In the genomic region with DNA sequence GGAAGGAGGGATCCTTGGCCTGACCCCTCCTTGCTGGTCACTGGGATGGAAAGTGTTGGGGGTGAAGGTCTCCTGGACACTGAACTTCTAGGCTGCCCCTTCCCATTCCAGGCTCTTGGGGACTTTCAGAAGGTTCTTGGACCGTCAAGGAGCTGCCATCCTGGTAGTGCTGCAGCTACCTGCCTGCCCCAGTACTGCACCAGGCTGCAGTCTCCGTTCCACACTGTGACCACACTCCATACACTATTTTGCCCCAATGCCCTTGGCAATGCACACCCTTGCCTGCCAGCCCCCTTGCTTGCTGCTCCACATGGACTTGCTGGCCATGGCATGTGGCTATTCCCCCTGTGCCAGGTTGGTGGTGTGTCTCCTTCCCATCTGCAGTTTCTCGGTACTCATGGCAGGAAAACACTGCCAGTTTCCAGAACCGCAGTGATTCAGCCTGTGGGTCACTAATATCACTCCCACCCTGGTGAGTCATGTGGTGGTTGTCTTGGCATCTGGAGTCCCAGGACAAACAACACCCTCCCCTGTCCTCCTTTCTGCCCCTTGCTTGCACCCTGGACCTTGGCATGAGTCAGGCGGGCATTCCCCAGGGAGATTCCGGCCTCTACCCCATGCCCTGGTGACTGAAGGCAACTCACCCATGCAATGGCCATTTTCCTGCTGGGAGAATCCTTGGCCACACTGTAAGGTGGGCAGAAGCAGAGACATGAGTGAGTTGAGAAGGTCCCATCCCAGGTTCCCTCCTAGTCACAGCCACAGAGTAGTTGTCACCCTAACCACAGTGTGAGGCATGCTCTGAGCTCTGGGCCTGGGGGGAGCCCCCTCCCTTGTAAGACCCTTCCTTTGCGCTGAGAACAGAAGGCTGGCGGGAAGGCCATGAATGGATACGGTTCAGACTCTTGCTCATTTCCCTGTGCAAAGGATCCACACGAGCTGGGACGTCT, we compare ENCODE assay signal across 1 cellular context.
TF ChIP-seq lines count a peak whose summit lies in the region.

No MANE protein-coding gene starts in this region.

TF ChIP-seq in A549, 52 proteins besides CTCF, POLR2A, EP300 and RAD21 (continued from another document):
- TF ChIP-seq, protein P1, sequence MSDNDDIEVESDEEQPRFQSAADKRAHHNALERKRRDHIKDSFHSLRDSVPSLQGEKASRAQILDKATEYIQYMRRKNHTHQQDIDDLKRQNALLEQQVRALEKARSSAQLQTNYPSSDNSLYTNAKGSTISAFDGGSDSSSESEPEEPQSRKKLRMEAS (IDR thresholded peaks at IDR 0.05): peak; percentile 90
- no peak for TF ChIP-seq CHD4 (IDR thresholded peaks at IDR 0.05; ENCODE audit: borderline replicate concordance)
- TF ChIP-seq, protein P2, sequence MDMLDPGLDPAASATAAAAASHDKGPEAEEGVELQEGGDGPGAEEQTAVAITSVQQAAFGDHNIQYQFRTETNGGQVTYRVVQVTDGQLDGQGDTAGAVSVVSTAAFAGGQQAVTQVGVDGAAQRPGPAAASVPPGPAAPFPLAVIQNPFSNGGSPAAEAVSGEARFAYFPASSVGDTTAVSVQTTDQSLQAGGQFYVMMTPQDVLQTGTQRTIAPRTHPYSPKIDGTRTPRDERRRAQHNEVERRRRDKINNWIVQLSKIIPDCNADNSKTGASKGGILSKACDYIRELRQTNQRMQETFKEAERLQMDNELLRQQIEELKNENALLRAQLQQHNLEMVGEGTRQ (IDR thresholded peaks at IDR 0.05): peak; percentile 43; the same call in 1 of the 2 replicates
- TF ChIP-seq, protein P3, sequence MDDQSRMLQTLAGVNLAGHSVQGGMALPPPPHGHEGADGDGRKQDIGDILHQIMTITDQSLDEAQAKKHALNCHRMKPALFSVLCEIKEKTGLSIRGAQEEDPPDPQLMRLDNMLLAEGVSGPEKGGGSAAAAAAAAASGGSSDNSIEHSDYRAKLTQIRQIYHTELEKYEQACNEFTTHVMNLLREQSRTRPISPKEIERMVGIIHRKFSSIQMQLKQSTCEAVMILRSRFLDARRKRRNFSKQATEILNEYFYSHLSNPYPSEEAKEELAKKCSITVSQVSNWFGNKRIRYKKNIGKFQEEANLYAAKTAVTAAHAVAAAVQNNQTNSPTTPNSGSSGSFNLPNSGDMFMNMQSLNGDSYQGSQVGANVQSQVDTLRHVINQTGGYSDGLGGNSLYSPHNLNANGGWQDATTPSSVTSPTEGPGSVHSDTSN (IDR thresholded peaks at IDR 0.05): peak; percentile 76
- TF ChIP-seq SREBF2 (IDR thresholded peaks at IDR 0.05): no peak
- no peak for TF ChIP-seq POLR2AphosphoS2 (conservative IDR thresholded peaks at IDR 0.05; ENCODE audit: low read length)
- no peak for TF ChIP-seq KDM5A (IDR thresholded peaks at IDR 0.05)
- no peak for TF ChIP-seq HOXB5 (CRISPR knock-in tag; IDR thresholded peaks at IDR 0.05)
- TF ChIP-seq, protein P4, sequence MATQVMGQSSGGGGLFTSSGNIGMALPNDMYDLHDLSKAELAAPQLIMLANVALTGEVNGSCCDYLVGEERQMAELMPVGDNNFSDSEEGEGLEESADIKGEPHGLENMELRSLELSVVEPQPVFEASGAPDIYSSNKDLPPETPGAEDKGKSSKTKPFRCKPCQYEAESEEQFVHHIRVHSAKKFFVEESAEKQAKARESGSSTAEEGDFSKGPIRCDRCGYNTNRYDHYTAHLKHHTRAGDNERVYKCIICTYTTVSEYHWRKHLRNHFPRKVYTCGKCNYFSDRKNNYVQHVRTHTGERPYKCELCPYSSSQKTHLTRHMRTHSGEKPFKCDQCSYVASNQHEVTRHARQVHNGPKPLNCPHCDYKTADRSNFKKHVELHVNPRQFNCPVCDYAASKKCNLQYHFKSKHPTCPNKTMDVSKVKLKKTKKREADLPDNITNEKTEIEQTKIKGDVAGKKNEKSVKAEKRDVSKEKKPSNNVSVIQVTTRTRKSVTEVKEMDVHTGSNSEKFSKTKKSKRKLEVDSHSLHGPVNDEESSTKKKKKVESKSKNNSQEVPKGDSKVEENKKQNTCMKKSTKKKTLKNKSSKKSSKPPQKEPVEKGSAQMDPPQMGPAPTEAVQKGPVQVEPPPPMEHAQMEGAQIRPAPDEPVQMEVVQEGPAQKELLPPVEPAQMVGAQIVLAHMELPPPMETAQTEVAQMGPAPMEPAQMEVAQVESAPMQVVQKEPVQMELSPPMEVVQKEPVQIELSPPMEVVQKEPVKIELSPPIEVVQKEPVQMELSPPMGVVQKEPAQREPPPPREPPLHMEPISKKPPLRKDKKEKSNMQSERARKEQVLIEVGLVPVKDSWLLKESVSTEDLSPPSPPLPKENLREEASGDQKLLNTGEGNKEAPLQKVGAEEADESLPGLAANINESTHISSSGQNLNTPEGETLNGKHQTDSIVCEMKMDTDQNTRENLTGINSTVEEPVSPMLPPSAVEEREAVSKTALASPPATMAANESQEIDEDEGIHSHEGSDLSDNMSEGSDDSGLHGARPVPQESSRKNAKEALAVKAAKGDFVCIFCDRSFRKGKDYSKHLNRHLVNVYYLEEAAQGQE (IDR thresholded peaks at IDR 0.05): no peak
- TF ChIP-seq FOSB (CRISPR knock-in tag; IDR thresholded peaks at IDR 0.05): peak; percentile 55; the same call in 1 of the 2 replicates
- no peak for TF ChIP-seq RFX5 (IDR thresholded peaks at IDR 0.05)
- TF ChIP-seq TP53 (CRISPR knock-in tag; IDR thresholded peaks at IDR 0.05): no peak
- TF ChIP-seq, protein P5, sequence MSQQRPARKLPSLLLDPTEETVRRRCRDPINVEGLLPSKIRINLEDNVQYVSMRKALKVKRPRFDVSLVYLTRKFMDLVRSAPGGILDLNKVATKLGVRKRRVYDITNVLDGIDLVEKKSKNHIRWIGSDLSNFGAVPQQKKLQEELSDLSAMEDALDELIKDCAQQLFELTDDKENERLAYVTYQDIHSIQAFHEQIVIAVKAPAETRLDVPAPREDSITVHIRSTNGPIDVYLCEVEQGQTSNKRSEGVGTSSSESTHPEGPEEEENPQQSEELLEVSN (IDR thresholded peaks at IDR 0.05; ENCODE audit: borderline replicate concordance, low read depth): peak; percentile 67; the same call in 1 of the 2 replicates
- TF ChIP-seq, protein P6, sequence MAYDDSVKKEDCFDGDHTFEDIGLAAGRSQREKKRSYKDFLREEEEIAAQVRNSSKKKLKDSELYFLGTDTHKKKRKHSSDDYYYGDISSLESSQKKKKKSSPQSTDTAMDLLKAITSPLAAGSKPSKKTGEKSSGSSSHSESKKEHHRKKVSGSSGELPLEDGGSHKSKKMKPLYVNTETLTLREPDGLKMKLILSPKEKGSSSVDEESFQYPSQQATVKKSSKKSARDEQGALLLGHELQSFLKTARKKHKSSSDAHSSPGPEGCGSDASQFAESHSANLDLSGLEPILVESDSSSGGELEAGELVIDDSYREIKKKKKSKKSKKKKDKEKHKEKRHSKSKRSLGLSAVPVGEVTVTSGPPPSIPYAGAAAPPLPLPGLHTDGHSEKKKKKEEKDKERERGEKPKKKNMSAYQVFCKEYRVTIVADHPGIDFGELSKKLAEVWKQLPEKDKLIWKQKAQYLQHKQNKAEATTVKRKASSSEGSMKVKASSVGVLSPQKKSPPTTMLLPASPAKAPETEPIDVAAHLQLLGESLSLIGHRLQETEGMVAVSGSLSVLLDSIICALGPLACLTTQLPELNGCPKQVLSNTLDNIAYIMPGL (CRISPR knock-in tag; IDR thresholded peaks at IDR 0.05; ENCODE audit: borderline replicate concordance): no peak
- peak in 1 of 2 experiments; percentile 47; a peak in 1 of 4 replicates for TF ChIP-seq CEBPB (IDR thresholded peaks at IDR 0.05)
- TF ChIP-seq BHLHE40 (IDR thresholded peaks at IDR 0.05; ENCODE audit: low read depth, low read length): no peak
- no peak for TF ChIP-seq MAZ (IDR thresholded peaks at IDR 0.05; ENCODE audit: borderline replicate concordance, low read depth, low read length)
- TF ChIP-seq ZC3H11A (IDR thresholded peaks at IDR 0.05): no peak
- no peak for TF ChIP-seq ESRRA (IDR thresholded peaks at IDR 0.05; ENCODE audit: borderline replicate concordance, low read length)
- TF ChIP-seq RARB (CRISPR knock-in tag; IDR thresholded peaks at IDR 0.05): peak; percentile 87; the same call in 1 of the 2 replicates
- TF ChIP-seq RCOR1 (IDR thresholded peaks at IDR 0.05; ENCODE audit: low read depth, low read length): no peak
- peak; percentile 88; the same call in 1 of the 2 replicates for TF ChIP-seq GATA3 (IDR thresholded peaks at IDR 0.05; ENCODE audit: borderline replicate concordance)
- no peak for TF ChIP-seq HDAC2 (IDR thresholded peaks at IDR 0.05)
- no peak for TF ChIP-seq CHD2 (IDR thresholded peaks at IDR 0.05; ENCODE audit: low read length, partially characterized antibody)
- no peak for TF ChIP-seq ZSCAN20 (CRISPR knock-in tag; IDR thresholded peaks at IDR 0.05)
- TF ChIP-seq ZFP36 (IDR thresholded peaks at IDR 0.05; ENCODE audit: borderline replicate concordance, partially characterized antibody): no peak
- TF ChIP-seq SMC3 (IDR thresholded peaks at IDR 0.05): no peak
- TF ChIP-seq CBX8 (IDR thresholded peaks at IDR 0.05): no peak
- TF ChIP-seq, protein P7, sequence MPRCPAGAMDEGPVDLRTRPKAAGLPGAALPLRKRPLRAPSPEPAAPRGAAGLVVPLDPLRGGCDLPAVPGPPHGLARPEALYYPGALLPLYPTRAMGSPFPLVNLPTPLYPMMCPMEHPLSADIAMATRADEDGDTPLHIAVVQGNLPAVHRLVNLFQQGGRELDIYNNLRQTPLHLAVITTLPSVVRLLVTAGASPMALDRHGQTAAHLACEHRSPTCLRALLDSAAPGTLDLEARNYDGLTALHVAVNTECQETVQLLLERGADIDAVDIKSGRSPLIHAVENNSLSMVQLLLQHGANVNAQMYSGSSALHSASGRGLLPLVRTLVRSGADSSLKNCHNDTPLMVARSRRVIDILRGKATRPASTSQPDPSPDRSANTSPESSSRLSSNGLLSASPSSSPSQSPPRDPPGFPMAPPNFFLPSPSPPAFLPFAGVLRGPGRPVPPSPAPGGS (IDR thresholded peaks at IDR 0.05): peak; percentile 64; the same call in 1 of the 3 replicates
- no peak for TF ChIP-seq CBX2 (IDR thresholded peaks at IDR 0.05; ENCODE audit: borderline replicate concordance, low read depth)
- TF ChIP-seq NPAS2 (CRISPR knock-in tag; IDR thresholded peaks at IDR 0.05; ENCODE audit: borderline replicate concordance): no peak
- no peak for TF ChIP-seq MAFK (IDR thresholded peaks at IDR 0.05; ENCODE audit: partially characterized antibody)
- no peak for TF ChIP-seq RNF2 (IDR thresholded peaks at IDR 0.05; ENCODE audit: borderline replicate concordance, low read depth)
- TF ChIP-seq FOSL2 (IDR thresholded peaks at IDR 0.05): peak; percentile 92
- TF ChIP-seq FOSL2 (CRISPR knock-in tag; IDR thresholded peaks at IDR 0.05): peak; percentile 97
- TF ChIP-seq FOXS1 (CRISPR knock-in tag; IDR thresholded peaks at IDR 0.05): peak; percentile 59; the same call in 1 of the 2 replicates
- TF ChIP-seq HOXA7 (CRISPR knock-in tag; IDR thresholded peaks at IDR 0.05): no peak
- TF ChIP-seq HOXB13 (CRISPR knock-in tag; IDR thresholded peaks at IDR 0.05; ENCODE audit: low read depth): no peak; the same call in 1 of the 2 replicates
- TF ChIP-seq EHF (CRISPR knock-in tag; IDR thresholded peaks at IDR 0.05): no peak
- TF ChIP-seq, protein P8, sequence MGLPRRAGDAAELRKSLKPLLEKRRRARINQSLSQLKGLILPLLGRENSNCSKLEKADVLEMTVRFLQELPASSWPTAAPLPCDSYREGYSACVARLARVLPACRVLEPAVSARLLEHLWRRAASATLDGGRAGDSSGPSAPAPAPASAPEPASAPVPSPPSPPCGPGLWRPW (IDR thresholded peaks at IDR 0.05): no peak
- peak; percentile 42 to 79; a peak in 3 of 5 replicates for TF ChIP-seq JUN (IDR thresholded peaks at IDR 0.05)
- no peak for TF ChIP-seq EHMT2 (IDR thresholded peaks at IDR 0.05; ENCODE audit: low read depth)
- TF ChIP-seq KDM1A (IDR thresholded peaks at IDR 0.05; ENCODE audit: low read depth): no peak
- peak; percentile 93 for TF ChIP-seq JUNB (IDR thresholded peaks at IDR 0.05)
TF ChIP-seq in A549: peak in this region for 14.
